8 cellular contexts compared by ENCODE assay signal in the genomic region with DNA sequence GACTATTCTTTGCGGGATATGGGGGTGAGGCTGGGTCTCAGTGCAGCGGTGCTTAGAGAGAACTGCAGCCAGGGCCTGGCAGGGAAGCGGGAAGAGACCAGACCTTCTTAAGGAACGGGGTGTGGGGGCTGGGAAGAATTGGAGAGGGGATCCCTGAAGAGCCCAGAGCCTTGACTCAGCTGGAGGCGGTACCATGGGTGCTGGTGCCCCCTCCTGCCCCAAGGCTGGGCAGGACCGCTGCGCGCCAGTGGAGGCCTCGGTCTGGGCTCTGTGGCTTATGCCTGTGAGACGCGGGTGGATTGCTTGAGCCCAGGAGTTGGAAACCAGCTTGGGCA. TPM values are rescaled to one million over a fixed set of nuclear protein-coding genes. Genes with fewer than 3 reads are reported as not detected.
A peak's percentile ranks its signal among the peaks of the same experiment; 100 is the strongest.
DNase-seq lines count a peak whose midpoint lies in the region; ATAC-seq and TF ChIP-seq lines count a peak whose summit lies in the region.
"Had no signal": no experiment of that assay in that cellular context is flagged by ENCODE, and none has a peak within 500 bp of the region (broad histone marks: within the 10 kb centered on the region; RNA-seq: fewer than 3 reads in every experiment).

No MANE protein-coding gene starts in this region.

- no peak for DNase-seq in activated CD4-positive, alpha-beta T cell treated with anti-CD3 and anti-CD28 coated beads, Interleukin-2, amount 10 ng/mL, durations not matched to agents 24 days and 14 days
- no peak for DNase-seq in activated CD4-positive, alpha-beta T cell treated with anti-CD3 and anti-CD28 coated beads, Interleukin-2, amount 50 U/mL, for 1 hour
- DNase-seq in endothelial cell (ENCODE audit: low spot score), result no peak
- no peak for DNase-seq in omental fat pad (ENCODE audit: low spot score)
- no peak for DNase-seq in SW 1271 (lab: John Stamatoyannopoulos, UW)
- DNase-seq: activated gamma-delta T cell treated with Interleukin-2 at 50 U/mL for 16 hours, NCI-H1930 had no signal

- intact Hi-C loops in activated CD4-positive, alpha-beta T cell treated with anti-CD3 and anti-CD28 coated beads, Interleukin-2, amount 10 ng/mL, durations not matched to agents 24 days and 14 days (cut with micrococcal nuclease), result no loop called here

- H3K27ac ChIP-seq in subcutaneous abdominal adipose tissue (ENCODE audit: low read depth, low read length), result peak overlapping the region; percentile 94

- peaks cover 0 to 40% (median 24%) of the 10 kb centered on the region in 5 donors for H3K36me3 ChIP-seq in subcutaneous abdominal adipose tissue (ENCODE audit: control insufficient read depth in 5 of 5, insufficient read depth in 5 of 5, low read length in 5 of 5)

- H3K9me3 Mint-ChIP-seq in activated CD4-positive, alpha-beta T cell treated with anti-CD3 and anti-CD28 coated beads, Interleukin-2, amount 10 ng/mL, durations not matched to agents 24 days and 14 days, result no peaks in the 10 kb centered on the region
- no peaks in the 10 kb centered on the region for H3K9me3 Mint-ChIP-seq in endothelial cell (ENCODE audit: unreplicated experiment)

- H3K4me3 ChIP-seq in subcutaneous abdominal adipose tissue (ENCODE audit: low read depth in 1 of 5, low read length in 5 of 5), result no peak overlapping the region

- H3K27me3 Mint-ChIP-seq in activated CD4-positive, alpha-beta T cell treated with anti-CD3 and anti-CD28 coated beads, Interleukin-2, amount 10 ng/mL, durations not matched to agents 24 days and 14 days, result no peaks in the 10 kb centered on the region
- H3K27me3 Mint-ChIP-seq in endothelial cell (ENCODE audit: unreplicated experiment), result peaks cover 39% of the 10 kb centered on the region

- H3K9me3 ChIP-seq in subcutaneous abdominal adipose tissue (ENCODE audit: control insufficient read depth in 5 of 5, low read length in 5 of 5), result no peaks in the 10 kb centered on the region

- H3K4me1 Mint-ChIP-seq in activated CD4-positive, alpha-beta T cell treated with anti-CD3 and anti-CD28 coated beads, Interleukin-2, amount 10 ng/mL, durations not matched to agents 24 days and 14 days, result peaks cover 49% of the 10 kb centered on the region
- H3K4me1 Mint-ChIP-seq in endothelial cell (ENCODE audit: unreplicated experiment), result peaks cover 43% of the 10 kb centered on the region

- peak overlapping the region; percentile 98 for H3K27ac Mint-ChIP-seq in activated CD4-positive, alpha-beta T cell treated with anti-CD3 and anti-CD28 coated beads, Interleukin-2, amount 10 ng/mL, durations not matched to agents 24 days and 14 days
- peak overlapping the region; percentile 97 for H3K27ac Mint-ChIP-seq in endothelial cell (ENCODE audit: unreplicated experiment)

- peaks cover 14 to 71% (median 58%) of the 10 kb centered on the region in 5 donors for H3K4me1 ChIP-seq in subcutaneous abdominal adipose tissue (ENCODE audit: control insufficient read depth in 5 of 5, insufficient read depth in 5 of 5, low read length in 5 of 5)

- peak overlapping the region; percentile 93 for H3K4me3 Mint-ChIP-seq in activated CD4-positive, alpha-beta T cell treated with anti-CD3 and anti-CD28 coated beads, Interleukin-2, amount 10 ng/mL, durations not matched to agents 24 days and 14 days
- H3K4me3 Mint-ChIP-seq in endothelial cell (ENCODE audit: unreplicated experiment), result peak overlapping the region; percentile 87

- no peak for ATAC-seq in omental fat pad (ENCODE audit: low FRiP score)

- TF ChIP-seq CTCF in endothelial cell (IDR thresholded peaks at IDR 0.05; ENCODE audit: unreplicated experiment), result no peak
- no peak for TF ChIP-seq CTCF in omental fat pad (IDR thresholded peaks at IDR 0.05)

- peaks cover 48% of the 10 kb centered on the region for H3K36me3 Mint-ChIP-seq in activated CD4-positive, alpha-beta T cell treated with anti-CD3 and anti-CD28 coated beads, Interleukin-2, amount 10 ng/mL, durations not matched to agents 24 days and 14 days (ENCODE audit: low read depth)
- H3K36me3 Mint-ChIP-seq in endothelial cell (ENCODE audit: low read depth, unreplicated experiment), result peaks cover 19% of the 10 kb centered on the region

- no peaks in the 10 kb centered on the region for H3K27me3 ChIP-seq in subcutaneous abdominal adipose tissue (ENCODE audit: control insufficient read depth in 5 of 5, insufficient read depth in 4 of 5, low read length in 5 of 5)

- H3K9ac ChIP-seq in subcutaneous abdominal adipose tissue (ENCODE audit: low read length in 5 of 5), result no peak overlapping the region

RNA-seq across cellular contexts. Expression of a gene that starts 1.3 kb away (rescaled TPM):
- total RNA-seq in activated CD4-positive, alpha-beta T cell treated with anti-CD3 and anti-CD28 coated beads, Interleukin-2, amount 10 ng/mL, durations not matched to agents 24 days and 14 days, result not detected in 2 replicates
- total RNA-seq in endothelial cell (ENCODE audit: unreplicated experiment), result not detected
- total RNA-seq in omental fat pad, result not detected

RNA-seq across cellular contexts. Expression of a gene that starts 1.5 kb away (rescaled TPM):
- total RNA-seq in activated CD4-positive, alpha-beta T cell treated with anti-CD3 and anti-CD28 coated beads, Interleukin-2, amount 10 ng/mL, durations not matched to agents 24 days and 14 days, result 168 and 174 TPM in 2 replicates
- total RNA-seq in endothelial cell (ENCODE audit: unreplicated experiment), result 225 TPM
- total RNA-seq in omental fat pad, result 100 to 1,000 TPM; 280 to 555 (median 413) TPM

RNA-seq across cellular contexts. Expression of a gene that starts 8.9 kb away (rescaled TPM):
- total RNA-seq in activated CD4-positive, alpha-beta T cell treated with anti-CD3 and anti-CD28 coated beads, Interleukin-2, amount 10 ng/mL, durations not matched to agents 24 days and 14 days, result 349 and 355 TPM in 2 replicates
- 22.1 TPM for total RNA-seq in endothelial cell (ENCODE audit: unreplicated experiment)
- 10 to 100 TPM; 19.8 to 42.3 (median 35.9) TPM for total RNA-seq in omental fat pad

RNA-seq across cellular contexts. Expression of a gene that starts 14.5 kb away (rescaled TPM):
- 61.6 and 66.8 TPM in 2 replicates for total RNA-seq in activated CD4-positive, alpha-beta T cell treated with anti-CD3 and anti-CD28 coated beads, Interleukin-2, amount 10 ng/mL, durations not matched to agents 24 days and 14 days
- total RNA-seq in endothelial cell (ENCODE audit: unreplicated experiment) (144 TPM), omental fat pad (10 to 100 TPM; 46.2 to 93.5 (median 59.4) TPM)

RNA-seq across cellular contexts. Expression of a gene that starts 27.9 kb away (rescaled TPM):
- total RNA-seq in activated CD4-positive, alpha-beta T cell treated with anti-CD3 and anti-CD28 coated beads, Interleukin-2, amount 10 ng/mL, durations not matched to agents 24 days and 14 days, result 202 and 206 TPM in 2 replicates
- total RNA-seq in endothelial cell (ENCODE audit: unreplicated experiment) (5.3 TPM), omental fat pad (10 to 100 TPM in 1 of 4 donors, 1 to 10 TPM in 3; 3.5 to 14.3 (median 5.2) TPM)
